Comparison of ENCODE assay signal across 15 cellular contexts in the genomic region with DNA sequence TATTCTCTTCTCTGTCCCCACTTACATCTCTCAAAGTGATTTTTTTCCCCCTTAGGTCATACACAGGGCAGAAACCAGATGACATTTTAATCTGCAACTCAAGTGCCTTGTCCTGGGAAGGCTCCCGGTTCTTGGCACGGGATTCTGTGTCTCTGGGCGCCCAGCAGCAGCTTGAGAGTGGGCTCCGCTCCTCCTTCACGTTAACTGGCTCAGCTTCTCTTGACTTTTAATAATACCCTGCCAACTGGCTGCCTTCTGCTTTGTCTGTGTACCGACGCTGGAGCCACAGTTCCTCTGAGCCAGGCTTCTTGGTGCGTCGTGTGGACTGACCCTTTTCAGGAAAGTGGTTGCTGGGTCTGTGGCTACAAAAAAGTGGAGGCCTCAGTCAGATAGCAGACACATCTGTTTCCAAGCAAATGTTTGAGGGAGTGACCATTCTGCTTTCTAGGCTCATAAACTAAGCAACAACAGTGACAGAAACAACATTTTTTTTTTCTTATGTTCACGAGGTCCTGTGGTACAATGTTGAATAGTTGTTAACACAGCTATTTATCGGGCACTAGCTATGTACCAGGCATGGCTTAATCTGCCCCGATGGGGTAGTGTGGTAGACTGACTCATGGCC.
DNase-seq lines count a peak whose midpoint lies in the region; ATAC-seq and TF ChIP-seq lines count a peak whose summit lies in the region.
"Had no signal": no experiment of that assay in that cellular context is flagged by ENCODE, and none has a peak within 500 bp of the region (broad histone marks: within the 10 kb centered on the region; RNA-seq: fewer than 3 reads in every experiment).

No MANE protein-coding gene starts in this region.

- no peaks in the 10 kb centered on the region for H3K79me2 ChIP-seq in hepatocyte

- no peak for ATAC-seq in GM18498 (IDR thresholded peaks at IDR 0.05; ENCODE audit: unreplicated experiment)

- H3K27ac ChIP-seq in hepatocyte (peak overlapping the region; percentile 42), spleen (peak overlapping the region in 7 of 8 donors; percentile 4 to 47 (median 20))
- H3K27ac ChIP-seq: suprapubic skin had no signal

- H3K27me3 Mint-ChIP-seq in chondrocyte (ENCODE audit: low read depth) (peaks cover 60% of the 10 kb centered on the region), HFFc6 (ENCODE audit: insufficient read depth) (peaks cover 60% of the 10 kb centered on the region)
- H3K27me3 Mint-ChIP-seq: CD4-positive, CD25-positive, alpha-beta regulatory T cell; naive B cell had no signal

- peak; percentile 69 for DNase-seq in NCI-H1105 (lab: John Stamatoyannopoulos, UW)
- peak; percentile 12 for DNase-seq in amniotic epithelial cell (ENCODE audit: low read depth)
- peak; percentile 33 for DNase-seq in hepatocyte (ENCODE audit: low spot score)
- DNase-seq in spleen, result no peak
- no peak for DNase-seq in chondrocyte (ENCODE audit: low spot score)
- no peak for DNase-seq in HFFc6
- no peak for DNase-seq in NCI-H69 (lab: John Stamatoyannopoulos, UW)
- DNase-seq: activated CD4-positive, alpha-beta memory T cell treated with anti-CD3 and anti-CD28 coated beads for 36 hours; activated gamma-delta T cell; CD4-positive, CD25-positive, alpha-beta regulatory T cell; KG1; naive B cell; NCI-H226 had no signal

- WGBS in hepatocyte (ENCODE audit: low lambda C conversion rate, missing lambda C conversion rate), result 43% methylated on average over 12 of the region's 12 CpGs
- WGBS in spleen, 5 donors, result 49 to 68% (median 60%) methylated on average over 12 of the region's 12 CpGs

- TF ChIP-seq POLR2A in spleen (IDR thresholded peaks at IDR 0.05), result no peak

- TF ChIP-seq CTCF in hepatocyte (IDR thresholded peaks at IDR 0.05; ENCODE audit: poor library complexity), result no peak
- no peak for TF ChIP-seq CTCF in spleen (IDR thresholded peaks at IDR 0.05 in 8 of 11, conservative IDR thresholded peaks at IDR 0.05 in 3 of 11)
- TF ChIP-seq CTCF in chondrocyte (IDR thresholded peaks at IDR 0.05), result no peak
- no peak for TF ChIP-seq CTCF in HFFc6 (IDR thresholded peaks at IDR 0.05)

- no peaks in the 10 kb centered on the region for H3K9me3 ChIP-seq in hepatocyte (ENCODE audit: low read depth)
- H3K9me3 ChIP-seq in spleen, result no peaks in the 10 kb centered on the region
- H3K9me3 ChIP-seq: suprapubic skin had no signal

- no peaks in the 10 kb centered on the region for H3K36me3 Mint-ChIP-seq in chondrocyte (ENCODE audit: low read depth)
- no peaks in the 10 kb centered on the region for H3K36me3 Mint-ChIP-seq in HFFc6 (ENCODE audit: low read depth)
- H3K36me3 Mint-ChIP-seq: activated CD4-positive, alpha-beta memory T cell treated with anti-CD3 and anti-CD28 coated beads for 36 hours; CD4-positive, CD25-positive, alpha-beta regulatory T cell; naive B cell had no signal

- no peaks in the 10 kb centered on the region for H3K27me3 ChIP-seq in hepatocyte
- H3K27me3 ChIP-seq in spleen (replicated peaks in 1 of 7), result peaks cover 0 to 12% (median 0%) of the 10 kb centered on the region in 7 donors

- intact Hi-C loops in spleen (cut with DNase I; ENCODE audit: low total_unique reads), result no loop called here

- no peak overlapping the region for H3K27ac Mint-ChIP-seq in chondrocyte (ENCODE audit: unreplicated experiment)
- no peak overlapping the region for H3K27ac Mint-ChIP-seq in HFFc6
- H3K27ac Mint-ChIP-seq: activated CD4-positive, alpha-beta memory T cell treated with anti-CD3 and anti-CD28 coated beads for 36 hours; CD4-positive, CD25-positive, alpha-beta regulatory T cell had no signal

- no peaks in the 10 kb centered on the region for H3K36me3 ChIP-seq in hepatocyte (replicated peaks; ENCODE audit: insufficient read depth, low read depth)
- H3K36me3 ChIP-seq in spleen, result no peaks in the 10 kb centered on the region
- H3K36me3 ChIP-seq: suprapubic skin had no signal

- H3K4me1 ChIP-seq in hepatocyte (ENCODE audit: insufficient read depth), result peaks cover 5% of the 10 kb centered on the region
- peaks cover 4 to 42% (median 28%) of the 10 kb centered on the region in 6 donors for H3K4me1 ChIP-seq in spleen

- H4K20me1 ChIP-seq in hepatocyte (ENCODE audit: insufficient read depth, poor library complexity, severe bottlenecking), result no peaks in the 10 kb centered on the region

- H3K4me3 ChIP-seq in hepatocyte (no peak overlapping the region), spleen (no peak overlapping the region)
- H3K4me3 ChIP-seq: suprapubic skin had no signal

- no peaks in the 10 kb centered on the region for H3K9me2 ChIP-seq in hepatocyte (replicated peaks; ENCODE audit: insufficient read depth)

- H3K4me2 ChIP-seq in hepatocyte, result no peak overlapping the region

- H3K4me3 Mint-ChIP-seq in chondrocyte (ENCODE audit: unreplicated experiment) (no peak overlapping the region), HFFc6 (no peak overlapping the region)
- H3K4me3 Mint-ChIP-seq: activated CD4-positive, alpha-beta memory T cell treated with anti-CD3 and anti-CD28 coated beads for 36 hours; CD4-positive, CD25-positive, alpha-beta regulatory T cell had no signal

- H3K9me3 Mint-ChIP-seq in chondrocyte (ENCODE audit: low read depth), result no peaks in the 10 kb centered on the region
- no peaks in the 10 kb centered on the region for H3K9me3 Mint-ChIP-seq in HFFc6
- H3K9me3 Mint-ChIP-seq: activated CD4-positive, alpha-beta memory T cell treated with anti-CD3 and anti-CD28 coated beads for 36 hours; CD4-positive, CD25-positive, alpha-beta regulatory T cell had no signal

- H3K4me1 Mint-ChIP-seq in chondrocyte (ENCODE audit: low read depth) (peaks cover 9% of the 10 kb centered on the region), HFFc6 (ENCODE audit: low read depth) (peaks cover 5% of the 10 kb centered on the region)

- no peak overlapping the region for H2AFZ ChIP-seq in hepatocyte

Comparison
In these comparisons a context has a peak if more than half of its experiments do, and no peak if none do; other contexts are left out.
1. DNase-seq: peak in NCI-H1105 (single experiment), amniotic epithelial cell (single experiment) and hepatocyte (single experiment); none in spleen (single experiment), chondrocyte (single experiment), HFFc6 (single experiment) and NCI-H69 (single experiment).